10 cellular contexts compared by ENCODE assay signal in the genomic region with DNA sequence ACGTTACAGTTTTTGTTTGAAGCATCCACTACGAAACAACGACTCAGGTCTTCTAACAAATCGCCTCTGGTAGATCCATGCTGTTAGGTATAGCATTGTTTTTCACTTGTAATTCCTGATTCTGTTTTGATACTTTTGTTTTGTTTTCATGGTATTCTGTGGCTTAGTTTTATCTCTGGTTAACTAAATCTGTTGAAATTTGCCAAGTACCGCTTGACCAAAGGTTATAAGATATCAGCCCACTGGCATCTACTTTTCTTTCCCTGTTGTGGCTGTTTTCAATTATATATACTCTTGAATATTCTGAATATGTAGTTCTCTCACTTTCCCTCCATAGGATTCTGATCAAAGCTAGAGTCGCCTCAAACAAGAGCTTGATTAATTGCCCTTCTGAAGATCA.
A peak's percentile ranks its signal among the peaks of the same experiment; 100 is the strongest.
DNase-seq lines count a peak whose midpoint lies in the region; ATAC-seq and TF ChIP-seq lines count a peak whose summit lies in the region.
"Had no signal": no experiment of that assay in that cellular context is flagged by ENCODE, and none has a peak within 500 bp of the region (broad histone marks: within the 10 kb centered on the region; RNA-seq: fewer than 3 reads in every experiment).

No MANE protein-coding gene starts in this region.

- H3K4me1 Mint-ChIP-seq in memory B cell (peaks cover 2% of the 10 kb centered on the region), MCF 10A (ENCODE audit: insufficient read depth, unreplicated experiment) (peaks cover 13% of the 10 kb centered on the region)

- H3K9me2 ChIP-seq in Loucy (replicated peaks; ENCODE audit: low read depth, low read length): no peaks in the 10 kb centered on the region

- H3K9ac ChIP-seq in Loucy (ENCODE audit: low read depth, low read length, poor library complexity, severe bottlenecking): peak overlapping the region; percentile 77

- no peaks in the 10 kb centered on the region for H3K9me3 Mint-ChIP-seq in memory B cell
- H3K9me3 Mint-ChIP-seq in MCF 10A (ENCODE audit: unreplicated experiment): no peaks in the 10 kb centered on the region

- H3K4me3 Mint-ChIP-seq in memory B cell (no peak overlapping the region), MCF 10A (ENCODE audit: unreplicated experiment) (no peak overlapping the region)

- H3F3A ChIP-seq in Loucy (ENCODE audit: low read depth): no peaks in the 10 kb centered on the region

- no peaks in the 10 kb centered on the region for H3K36me3 ChIP-seq in Loucy (ENCODE audit: insufficient read depth, low read length)
- H3K36me3 ChIP-seq in ascending aorta: no peaks in the 10 kb centered on the region
- H3K36me3 ChIP-seq in spleen: no peaks in the 10 kb centered on the region

- no peaks in the 10 kb centered on the region for H3K79me2 ChIP-seq in Loucy (ENCODE audit: insufficient read depth, low read length)

- TF ChIP-seq POLR2A in spleen (IDR thresholded peaks at IDR 0.05) (no peak), GM18505 (IDR thresholded peaks at IDR 0.05; ENCODE audit: borderline replicate concordance, extremely low read depth, insufficient read depth, insufficient read length) (no peak)

- H2AFZ ChIP-seq in Loucy (ENCODE audit: low read length): peak overlapping the region; percentile 84

- peak overlapping the region; percentile 64 for H3K27ac Mint-ChIP-seq in memory B cell
- no peak overlapping the region for H3K27ac Mint-ChIP-seq in MCF 10A (ENCODE audit: low read depth, unreplicated experiment)

- H3K9me3 ChIP-seq in Loucy (ENCODE audit: insufficient read depth, low read depth, low read length): no peaks in the 10 kb centered on the region
- no peaks in the 10 kb centered on the region for H3K9me3 ChIP-seq in ascending aorta
- no peaks in the 10 kb centered on the region for H3K9me3 ChIP-seq in spleen

- no TSS peak for BruUV-seq in MCF 10A (replicated peaks; lab: Mats Ljungman, UMichigan)

- ATAC-seq in memory B cell (ENCODE audit: low read depth) (no peak), GM21723 (IDR thresholded peaks at IDR 0.05; ENCODE audit: unreplicated experiment) (no peak), GM18505 (IDR thresholded peaks at IDR 0.05; ENCODE audit: unreplicated experiment) (no peak)

- CTCF ChIA-PET in MCF 10A (lab: Yijun Ruan, JAX): interaction anchor here (1.2 to 1.3 kb wide), 2 partner anchors 15 to 271 kb away, joined by 3 to 6 read pairs; no protein-coding TSS in a partner anchor

- POLR2A ChIA-PET in MCF 10A (lab: Yijun Ruan, JAX): interaction anchor here (0.6 to 1.1 kb wide), 3 partner anchors 23 to 207 kb away, joined by 3 to 4 read pairs (median 3); no protein-coding TSS in a partner anchor

- no peaks in the 10 kb centered on the region for H3K27me3 Mint-ChIP-seq in memory B cell
- no peaks in the 10 kb centered on the region for H3K27me3 Mint-ChIP-seq in MCF 10A (ENCODE audit: insufficient read depth, unreplicated experiment)

- intact Hi-C loops in ascending aorta (cut with DNase I) (loop anchor here (2.0 kb wide), 4 partner anchors 35 to 387 kb away; partner anchors contain the start of gene SUCO), spleen (cut with DNase I; ENCODE audit: low total_unique reads) (no loop called here), MCF 10A (cut with micrococcal nuclease) (no loop called here)

- H3K27me3 ChIP-seq in Loucy (ENCODE audit: insufficient read depth, low read length, poor library complexity, severe bottlenecking) (no peaks in the 10 kb centered on the region), ascending aorta (no peaks in the 10 kb centered on the region), spleen (replicated peaks in 1 of 7) (no peaks in the 10 kb centered on the region)

- H3K36me3 Mint-ChIP-seq in memory B cell: no peaks in the 10 kb centered on the region
- H3K36me3 Mint-ChIP-seq in MCF 10A (ENCODE audit: insufficient read depth, unreplicated experiment): no peaks in the 10 kb centered on the region

- DNase-seq in ascending aorta (ENCODE audit: low spot score in 2 of 2): no peak
- no peak for DNase-seq in memory B cell (ENCODE audit: low spot score in 2 of 2)
- DNase-seq in spleen: no peak
- no peak for DNase-seq in MCF 10A (ENCODE audit: unreplicated experiment)
- DNase-seq in AG08395 (ENCODE audit: low spot score): no peak
- DNase-seq: MM.1S, small intestine had no signal

- TF ChIP-seq CTCF in Loucy (conservative IDR thresholded peaks at IDR 0.05; ENCODE audit: low read length): no peak
- no peak for TF ChIP-seq CTCF in ascending aorta (IDR thresholded peaks at IDR 0.05)
- TF ChIP-seq CTCF in spleen (IDR thresholded peaks at IDR 0.05 in 8 of 11, conservative IDR thresholded peaks at IDR 0.05 in 3 of 11): no peak
- no peak for TF ChIP-seq CTCF in MCF 10A (IDR thresholded peaks at IDR 0.05; ENCODE audit: unreplicated experiment)

- H3K4me1 ChIP-seq in Loucy (ENCODE audit: insufficient read depth, low read length, poor library complexity, severe bottlenecking) (peaks cover 40% of the 10 kb centered on the region), ascending aorta (peaks cover 0 to 4% of the 10 kb centered on the region in 2 donors), spleen (peaks cover 0 to 18% (median 2%) of the 10 kb centered on the region in 6 donors)

- peak overlapping the region; percentile 64 for H3K4me2 ChIP-seq in Loucy (ENCODE audit: low read depth, low read length, poor library complexity, severe bottlenecking)

- peak overlapping the region; percentile 92 to 95 for H3K27ac ChIP-seq in ascending aorta
- H3K27ac ChIP-seq in spleen: peak overlapping the region in 7 of 8 donors; percentile 81 to 94 (median 86)

- H4K20me1 ChIP-seq in Loucy (ENCODE audit: insufficient read depth, low read length, poor library complexity, severe bottlenecking): no peaks in the 10 kb centered on the region

- H3K4me3 ChIP-seq in Loucy (ENCODE audit: low read length, poor library complexity, severe bottlenecking) (peak overlapping the region; percentile 70), ascending aorta (peak overlapping the region; percentile 61 to 85), spleen (no peak overlapping the region)

- 57 to 79% (median 66%) methylated on average over 6 of the region's 6 CpGs for WGBS in spleen, 5 donors

Comparison
In these comparisons a context has a peak if more than half of its experiments do, and no peak if none do; other contexts are left out.
1. H3K4me3 ChIP-seq: peak in Loucy (single experiment) and ascending aorta (2 of 2); none in spleen (0 of 8).